In the genomic region with DNA sequence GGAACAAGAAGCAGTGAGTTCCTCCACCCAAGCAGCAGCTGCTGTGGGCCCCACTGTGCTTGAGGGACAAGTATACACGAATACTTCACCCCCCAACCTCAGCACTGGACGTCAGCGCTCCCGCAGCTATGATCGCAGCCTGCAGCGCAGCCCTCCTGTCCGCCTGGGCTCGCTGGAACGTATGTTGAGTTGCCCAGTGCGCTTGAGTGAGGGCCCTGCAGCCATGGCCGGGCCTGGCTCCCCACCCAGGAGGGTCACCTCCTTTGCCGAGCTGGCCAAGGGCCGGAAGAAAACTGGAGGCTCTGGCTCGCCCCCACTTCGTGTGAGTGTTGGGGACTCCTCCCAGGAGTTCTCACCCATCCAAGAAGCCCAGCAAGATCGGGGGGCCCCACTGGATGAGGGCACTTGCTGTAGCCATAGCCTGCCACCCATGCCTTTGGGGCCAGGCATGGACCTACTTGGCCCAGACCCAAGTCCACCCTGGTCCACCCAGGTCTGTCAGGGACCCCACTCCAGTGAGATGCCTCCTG, we compare ENCODE assay signal across 20 cellular contexts.
"Had no signal": no experiment of that assay in that cellular context is flagged by ENCODE, and none has a peak within 500 bp of the region (broad histone marks: within the 10 kb centered on the region; RNA-seq: fewer than 3 reads in every experiment).

No MANE protein-coding gene starts in this region.

- H3K4me3 Mint-ChIP-seq: activated CD4-positive, alpha-beta T cell treated with anti-CD3 and anti-CD28 coated beads for 36 hours; activated naive CD4-positive, alpha-beta T cell treated with anti-CD3 and anti-CD28 coated beads for 36 hours; activated naive CD8-positive, alpha-beta T cell treated with anti-CD3 and anti-CD28 coated beads for 36 hours; natural killer cell treated with Interleukin-12 subunit alpha and Interleukin-12 subunit beta and Interleukin-15 and Interleukin-18, amount 100 ng/mL, for 72 hours had no signal

- H3K27ac Mint-ChIP-seq: activated CD4-positive, alpha-beta T cell treated with anti-CD3 and anti-CD28 coated beads for 36 hours; activated naive CD8-positive, alpha-beta T cell treated with anti-CD3 and anti-CD28 coated beads for 36 hours; natural killer cell treated with Interleukin-12 subunit alpha and Interleukin-12 subunit beta and Interleukin-15 and Interleukin-18, amount 100 ng/mL, for 72 hours had no signal

- H3K36me3 Mint-ChIP-seq: activated naive CD8-positive, alpha-beta T cell treated with anti-CD3 and anti-CD28 coated beads for 36 hours; natural killer cell treated with Interleukin-12 subunit alpha and Interleukin-12 subunit beta and Interleukin-15 and Interleukin-18, amount 100 ng/mL, for 72 hours had no signal

- H3K4me1 Mint-ChIP-seq: activated CD4-positive, alpha-beta T cell treated with anti-CD3 and anti-CD28 coated beads for 36 hours; activated naive CD8-positive, alpha-beta T cell treated with anti-CD3 and anti-CD28 coated beads for 36 hours had no signal

- H3K27me3 Mint-ChIP-seq: activated CD4-positive, alpha-beta T cell treated with anti-CD3 and anti-CD28 coated beads for 36 hours; activated naive CD8-positive, alpha-beta T cell treated with anti-CD3 and anti-CD28 coated beads for 36 hours; natural killer cell treated with Interleukin-12 subunit alpha and Interleukin-12 subunit beta and Interleukin-15 and Interleukin-18, amount 100 ng/mL, for 72 hours had no signal

- H3K4me1 ChIP-seq: right lobe of liver had no signal

- DNase-seq: activated CD4-positive, alpha-beta T cell treated with anti-CD3 and anti-CD28 coated beads for 36 hours; activated CD4-positive, CD25-positive, alpha-beta regulatory T cell; activated effector memory CD4-positive, alpha-beta T cell treated with Interleukin-2 at 50 U/mL for 16 hours; activated naive CD4-positive, alpha-beta T cell treated with anti-CD3 and anti-CD28 coated beads for 36 hours; activated naive CD8-positive, alpha-beta T cell treated with anti-CD3 and anti-CD28 coated beads for 36 hours; activated T-cell treated with anti-CD3 and anti-CD28 coated beads for 4 hours; adrenal gland; caudate nucleus; cortex of kidney; foreskin melanocyte; left cardiac atrium; left ventricle myocardium superior; mucosa of descending colon; right lobe of liver; stimulated activated CD4-positive, alpha-beta T cell treated with anti-CD3 and anti-CD28 coated beads, Interleukin-12 subunit alpha, Interleukin-12 subunit beta, amount 100 ng/mL, for 4 hours; stimulated activated CD4-positive, alpha-beta T cell treated with anti-CD3 and anti-CD28 coated beads, Interleukin-4, amount 100 ng/mL, for 1 hour; stomach had no signal

- H3K27ac ChIP-seq: right lobe of liver, tibial nerve had no signal

- H3K9me3 ChIP-seq: adrenal gland, esophagus muscularis mucosa, mucosa of descending colon, right lobe of liver, stomach, tibial nerve had no signal

- H3K36me3 ChIP-seq: right lobe of liver had no signal

- ATAC-seq: activated CD4-positive, alpha-beta T cell treated with anti-CD3 and anti-CD28 coated beads for 36 hours; mucosa of descending colon had no signal

- H3K9me3 Mint-ChIP-seq: activated naive CD4-positive, alpha-beta T cell treated with anti-CD3 and anti-CD28 coated beads for 36 hours; activated naive CD8-positive, alpha-beta T cell treated with anti-CD3 and anti-CD28 coated beads for 36 hours; natural killer cell treated with Interleukin-12 subunit alpha and Interleukin-12 subunit beta and Interleukin-15 and Interleukin-18, amount 100 ng/mL, for 72 hours had no signal

- H3K27me3 ChIP-seq: adrenal gland, esophagus muscularis mucosa, right lobe of liver, stomach, tibial nerve had no signal

- H3K4me3 ChIP-seq: adrenal gland, esophagus muscularis mucosa, mucosa of descending colon, right lobe of liver, stomach, tibial nerve had no signal
